In the genomic region with DNA sequence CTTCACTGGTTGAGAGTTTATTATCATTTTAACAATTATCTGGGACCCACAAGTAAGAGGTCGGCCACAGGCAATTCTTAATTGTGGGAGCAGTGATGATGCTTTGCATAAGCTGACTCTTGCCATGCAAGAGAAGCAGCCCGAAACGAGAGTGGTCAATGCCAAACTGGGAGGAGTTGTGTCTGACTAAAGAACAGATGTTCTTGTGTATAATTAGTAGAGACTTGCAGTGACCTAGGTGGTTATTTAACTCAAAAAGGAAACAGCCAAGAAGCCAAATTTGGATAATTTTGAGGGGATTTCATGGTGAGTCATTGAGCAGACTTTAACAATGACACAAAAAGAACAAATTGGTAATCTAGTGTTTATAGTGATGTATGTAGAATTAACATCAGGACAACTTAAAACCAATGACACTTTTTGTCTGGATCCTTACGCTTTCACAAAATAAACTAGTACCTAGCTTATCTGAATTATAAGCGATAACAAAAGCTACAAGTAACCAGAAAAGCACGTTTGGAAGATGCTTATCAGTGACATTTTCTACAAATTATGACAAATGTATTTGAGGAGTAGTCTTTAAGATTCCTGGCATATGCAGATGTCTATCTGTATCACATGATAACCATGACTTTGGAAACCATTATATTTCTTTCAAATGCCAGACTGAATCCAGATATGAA, we compare ENCODE assay signal across 9 cellular contexts.
DNase-seq lines count a peak whose midpoint lies in the region; ATAC-seq and TF ChIP-seq lines count a peak whose summit lies in the region.
"Had no signal": no experiment of that assay in that cellular context is flagged by ENCODE, and none has a peak within 500 bp of the region (broad histone marks: within the 10 kb centered on the region; RNA-seq: fewer than 3 reads in every experiment).

No MANE protein-coding gene starts in this region.

- no peak for TF ChIP-seq CTCF in GM06990 (IDR thresholded peaks at IDR 0.05; ENCODE audit: insufficient read depth, low read length, poor library complexity, severe bottlenecking)
- TF ChIP-seq CTCF in CD4-positive, alpha-beta T cell (IDR thresholded peaks at IDR 0.05) = no peak
- no peak for TF ChIP-seq CTCF in MCF 10A (IDR thresholded peaks at IDR 0.05; ENCODE audit: unreplicated experiment)

- no peaks in the 10 kb centered on the region for H3K9me3 ChIP-seq in CD4-positive, alpha-beta T cell (ENCODE audit: control insufficient read depth, low read length)

- ATAC-seq in GM19438 (IDR thresholded peaks at IDR 0.05; ENCODE audit: low read depth, unreplicated experiment) = peak; percentile 84
- ATAC-seq in HG02884 (IDR thresholded peaks at IDR 0.05; ENCODE audit: unreplicated experiment) = peak; percentile 71
- ATAC-seq in HG03575 (IDR thresholded peaks at IDR 0.05; ENCODE audit: extremely low read depth, insufficient number of reproducible peaks, low FRiP score, unreplicated experiment) = peak; percentile 96
- no peak for ATAC-seq in CD4-positive, alpha-beta T cell (ENCODE audit: poor library complexity)
- no peak for ATAC-seq in activated CD4-positive, CD25-positive, alpha-beta regulatory T cell treated with anti-CD3 and anti-CD28 coated beads, Interleukin-2, amount 50 U/mL, for 24 hours

- no peak overlapping the region for H3K27ac Mint-ChIP-seq in CD4-positive, alpha-beta T cell
- no peak overlapping the region for H3K27ac Mint-ChIP-seq in MCF 10A (ENCODE audit: low read depth, unreplicated experiment)

- H3K4me3 ChIP-seq in GM06990 (replicated peaks; ENCODE audit: low read depth, low read length) = peak overlapping the region; percentile 1; the same call in 1 of the 2 replicates
- H3K4me3 ChIP-seq: SK-N-MC had no signal

- intact Hi-C loops in CD4-positive, alpha-beta T cell (cut with DNase I, micrococcal nuclease) = no loop called here
- intact Hi-C loops in MCF 10A (cut with micrococcal nuclease) = loop anchor here (10.0 kb wide), 1 partner anchor 65 kb away; no protein-coding TSS in a partner anchor

- DNase-seq in GM06990 (ENCODE audit: extremely low read depth, insufficient read length) = peak; percentile 75
- DNase-seq in CD4-positive, alpha-beta T cell = no peak
- no peak for DNase-seq in MCF 10A (ENCODE audit: unreplicated experiment)
- DNase-seq in NCI-H526 treated with DMSO at 0.1 percent for 48 hours (lab: John Stamatoyannopoulos, UW) = no peak

- H3K27ac ChIP-seq in CD4-positive, alpha-beta T cell (ENCODE audit: low read depth, low read length) = no peak overlapping the region
- H3K27ac ChIP-seq: SK-N-MC had no signal

- no peaks in the 10 kb centered on the region for H3K36me3 Mint-ChIP-seq in CD4-positive, alpha-beta T cell (ENCODE audit: low read depth)
- no peaks in the 10 kb centered on the region for H3K36me3 Mint-ChIP-seq in MCF 10A (ENCODE audit: insufficient read depth, unreplicated experiment)

- CTCF ChIA-PET in CD4-positive, alpha-beta T cell (lab: Charles Lee) = no interaction called here
- CTCF ChIA-PET in MCF 10A (lab: Yijun Ruan, JAX) = interaction anchor here (0.7 kb wide), 1 partner anchor 133 kb away, joined by 3 read pairs; no protein-coding TSS in a partner anchor

- no TSS peak for BruUV-seq in MCF 10A (replicated peaks; lab: Mats Ljungman, UMichigan)

- no peaks in the 10 kb centered on the region for H3K27me3 ChIP-seq in GM06990 (replicated peaks; ENCODE audit: control insufficient read depth, insufficient read depth, low read length)
- no peaks in the 10 kb centered on the region for H3K27me3 ChIP-seq in CD4-positive, alpha-beta T cell (ENCODE audit: control insufficient read depth, insufficient read depth, low read length)

- no peaks in the 10 kb centered on the region for H3K36me3 ChIP-seq in GM06990 (ENCODE audit: control insufficient read depth, insufficient read depth, low read length)

- H3K27me3 Mint-ChIP-seq in CD4-positive, alpha-beta T cell = no peaks in the 10 kb centered on the region
- H3K27me3 Mint-ChIP-seq in MCF 10A (ENCODE audit: insufficient read depth, unreplicated experiment) = no peaks in the 10 kb centered on the region

- no peaks in the 10 kb centered on the region for H3K4me1 Mint-ChIP-seq in CD4-positive, alpha-beta T cell (ENCODE audit: low read depth)
- peaks cover 10% of the 10 kb centered on the region for H3K4me1 Mint-ChIP-seq in MCF 10A (ENCODE audit: insufficient read depth, unreplicated experiment)

- POLR2A ChIA-PET in CD4-positive, alpha-beta T cell (lab: Charles Lee) = no interaction called here
- POLR2A ChIA-PET in MCF 10A (lab: Yijun Ruan, JAX) = no interaction called here

- H3K4me3 Mint-ChIP-seq in CD4-positive, alpha-beta T cell = no peak overlapping the region
- H3K4me3 Mint-ChIP-seq in MCF 10A (ENCODE audit: unreplicated experiment) = no peak overlapping the region

- H3K9me3 Mint-ChIP-seq in CD4-positive, alpha-beta T cell = peaks cover 2% of the 10 kb centered on the region
- no peaks in the 10 kb centered on the region for H3K9me3 Mint-ChIP-seq in MCF 10A (ENCODE audit: unreplicated experiment)

Comparison
In these comparisons a context has a peak if more than half of its experiments do, and no peak if none do; other contexts are left out.
1. ATAC-seq: peak in GM19438 (single experiment), HG02884 (single experiment) and HG03575 (single experiment); none in CD4-positive, alpha-beta T cell (single experiment) and activated CD4-positive, CD25-positive, alpha-beta regulatory T cell treated with anti-CD3 and anti-CD28 coated beads, Interleukin-2, amount 50 U/mL, for 24 hours (0 of 2).